In genomic region chr21:42148584-42148983, GRCh38 we compare ENCODE assay signal across 19 cellular contexts.
A peak's percentile ranks its signal among the peaks of the same experiment; 100 is the strongest.
DNase-seq lines count a peak whose midpoint lies in the region; ATAC-seq, FAIRE-seq and TF ChIP-seq lines count a peak whose summit lies in the region.
"Had no signal": no experiment of that assay in that cellular context is flagged by ENCODE, and none has a peak within 500 bp of the region (broad histone marks: within the 10 kb centered on the region; RNA-seq: fewer than 3 reads in every experiment).

No MANE protein-coding gene starts in this region.

- no peak overlapping the region for H3K27ac Mint-ChIP-seq in activated naive CD8-positive, alpha-beta T cell treated with anti-CD3 and anti-CD28 coated beads, Interleukin-2, amount 10 ng/mL, durations not matched to agents 7 days and 5 days
- no peak overlapping the region for H3K27ac Mint-ChIP-seq in activated naive CD8-positive, alpha-beta T cell treated with anti-CD3 and anti-CD28 coated beads for 36 hours
- no peak overlapping the region for H3K27ac Mint-ChIP-seq in type B pancreatic cell
- H3K27ac Mint-ChIP-seq: CD14-positive monocyte, HFFc6 had no signal

- peaks cover 3% of the 10 kb centered on the region for H3K27me3 Mint-ChIP-seq in activated naive CD8-positive, alpha-beta T cell treated with anti-CD3 and anti-CD28 coated beads, Interleukin-2, amount 10 ng/mL, durations not matched to agents 7 days and 5 days
- H3K27me3 Mint-ChIP-seq in activated naive CD8-positive, alpha-beta T cell treated with anti-CD3 and anti-CD28 coated beads for 36 hours = no peaks in the 10 kb centered on the region
- peaks cover 10% of the 10 kb centered on the region for H3K27me3 Mint-ChIP-seq in type B pancreatic cell

- no peak overlapping the region for H3K4me3 Mint-ChIP-seq in activated naive CD8-positive, alpha-beta T cell treated with anti-CD3 and anti-CD28 coated beads, Interleukin-2, amount 10 ng/mL, durations not matched to agents 7 days and 5 days
- no peak overlapping the region for H3K4me3 Mint-ChIP-seq in activated naive CD8-positive, alpha-beta T cell treated with anti-CD3 and anti-CD28 coated beads for 36 hours
- H3K4me3 Mint-ChIP-seq in type B pancreatic cell = no peak overlapping the region
- H3K4me3 Mint-ChIP-seq: CD14-positive monocyte; CD4-positive, alpha-beta memory T cell; HFFc6 had no signal

- no peaks in the 10 kb centered on the region for H3K36me3 ChIP-seq in kidney (ENCODE audit: control insufficient read depth in 1 of 2, insufficient read depth in 2 of 2, low read length in 2 of 2)
- H3K36me3 ChIP-seq: BLaER1 had no signal

- no peaks in the 10 kb centered on the region for H3K9me3 Mint-ChIP-seq in activated naive CD8-positive, alpha-beta T cell treated with anti-CD3 and anti-CD28 coated beads, Interleukin-2, amount 10 ng/mL, durations not matched to agents 7 days and 5 days
- H3K9me3 Mint-ChIP-seq in activated naive CD8-positive, alpha-beta T cell treated with anti-CD3 and anti-CD28 coated beads for 36 hours = no peaks in the 10 kb centered on the region
- H3K9me3 Mint-ChIP-seq in type B pancreatic cell = no peaks in the 10 kb centered on the region
- H3K9me3 Mint-ChIP-seq: CD14-positive monocyte; CD4-positive, alpha-beta memory T cell; HFFc6 had no signal

- intact Hi-C loops in kidney (cut with DNase I) = loop anchor here (5.0 kb wide), 1 partner anchor 109 kb away; no protein-coding TSS in a partner anchor

- H3K4me1 ChIP-seq in kidney (ENCODE audit: control insufficient read depth in 1 of 2, insufficient read depth in 1 of 2, low read depth in 1 of 2, low read length in 2 of 2) = peaks cover 4 to 8% of the 10 kb centered on the region in 2 donors

- no peak overlapping the region for H3K9ac ChIP-seq in kidney (ENCODE audit: low read length in 2 of 2)
- H3K9ac ChIP-seq: BLaER1 had no signal

- no peak overlapping the region for H3K4me3 ChIP-seq in kidney (ENCODE audit: low read length in 2 of 2)
- H3K4me3 ChIP-seq: BLaER1 had no signal

- DNase-seq in activated T-cell treated with anti-CD3 and anti-CD28 coated beads, Interleukin-2, amount 50 U/mL, for 1 hour = peak; percentile 2
- DNase-seq in activated T-cell treated with anti-CD3 and anti-CD28 coated beads for 4 hours (no peak), kidney (peak; percentile 22), type B pancreatic cell (ENCODE audit: extremely low spot score, unreplicated experiment) (peak; percentile 18), G401 (ENCODE audit: low spot score) (no peak)
- DNase-seq in activated naive CD8-positive, alpha-beta T cell treated with anti-CD3 and anti-CD28 coated beads, Interleukin-2, amount 10 ng/mL, durations not matched to agents 7 days and 5 days = peak; percentile 3
- no peak for DNase-seq in activated naive CD8-positive, alpha-beta T cell treated with anti-CD3 and anti-CD28 coated beads for 36 hours
- DNase-seq: 8988T; CD4-positive, alpha-beta memory T cell; DMS153; DMS79; GF-D8; GOT3; H7; HFFc6 had no signal

- no peak for FAIRE-seq in kidney (lab: Jason Lieb, UNC)

- in situ Hi-C loops in G401 (cut with HindIII; ENCODE audit: low sequenced_read_pairs) = no loop called here

- H3K9me3 ChIP-seq in kidney (ENCODE audit: control insufficient read depth in 1 of 2, low read length in 2 of 2) = no peaks in the 10 kb centered on the region
- H3K9me3 ChIP-seq: BLaER1 had no signal

- no peak for ATAC-seq in activated naive CD8-positive, alpha-beta T cell treated with anti-CD3 and anti-CD28 coated beads, Interleukin-2, amount 10 ng/mL, durations not matched to agents 7 days and 5 days (ENCODE audit: low read depth)
- ATAC-seq in HG03196 (IDR thresholded peaks at IDR 0.05; ENCODE audit: unreplicated experiment) = no peak
- ATAC-seq: HCT116 had no signal

- no peak overlapping the region for H3K27ac ChIP-seq in kidney (ENCODE audit: low read depth in 2 of 2, low read length in 2 of 2)
- H3K27ac ChIP-seq: BLaER1 had no signal

- no peak for TF ChIP-seq CTCF in kidney (IDR thresholded peaks at IDR 0.05; ENCODE audit: borderline replicate concordance, extremely low read depth, insufficient read depth)
- no peak for TF ChIP-seq CTCF in type B pancreatic cell (conservative IDR thresholded peaks at IDR 0.05)

- POLR2A ChIA-PET in activated naive CD8-positive, alpha-beta T cell treated with anti-CD3 and anti-CD28 coated beads, Interleukin-2, amount 10 ng/mL, durations not matched to agents 7 days and 5 days (lab: Charles Lee) = interaction anchor here (0.9 kb wide), 1 partner anchor 50 kb away, joined by 3 read pairs; no protein-coding TSS in a partner anchor

- H3K4me1 Mint-ChIP-seq in activated naive CD8-positive, alpha-beta T cell treated with anti-CD3 and anti-CD28 coated beads, Interleukin-2, amount 10 ng/mL, durations not matched to agents 7 days and 5 days = peaks cover 8% of the 10 kb centered on the region
- peaks cover 7% of the 10 kb centered on the region for H3K4me1 Mint-ChIP-seq in activated naive CD8-positive, alpha-beta T cell treated with anti-CD3 and anti-CD28 coated beads for 36 hours
- H3K4me1 Mint-ChIP-seq in type B pancreatic cell (ENCODE audit: unreplicated experiment) = peaks cover 19% of the 10 kb centered on the region

- no peaks in the 10 kb centered on the region for H3K36me3 Mint-ChIP-seq in activated naive CD8-positive, alpha-beta T cell treated with anti-CD3 and anti-CD28 coated beads, Interleukin-2, amount 10 ng/mL, durations not matched to agents 7 days and 5 days
- H3K36me3 Mint-ChIP-seq in activated naive CD8-positive, alpha-beta T cell treated with anti-CD3 and anti-CD28 coated beads for 36 hours = no peaks in the 10 kb centered on the region
- no peaks in the 10 kb centered on the region for H3K36me3 Mint-ChIP-seq in type B pancreatic cell
- H3K36me3 Mint-ChIP-seq: CD14-positive monocyte; CD4-positive, alpha-beta memory T cell had no signal

Comparison
In these comparisons a context has a peak if more than half of its experiments do, and no peak if none do; other contexts are left out.
1. DNase-seq: peak in activated T-cell treated with anti-CD3 and anti-CD28 coated beads, Interleukin-2, amount 50 U/mL, for 1 hour (single experiment), activated naive CD8-positive, alpha-beta T cell treated with anti-CD3 and anti-CD28 coated beads, Interleukin-2, amount 10 ng/mL, durations not matched to agents 7 days and 5 days (single experiment), kidney (single experiment) and type B pancreatic cell (single experiment); none in activated T-cell treated with anti-CD3 and anti-CD28 coated beads for 4 hours (single experiment), activated naive CD8-positive, alpha-beta T cell treated with anti-CD3 and anti-CD28 coated beads for 36 hours (single experiment) and G401 (single experiment).